ENCODE assay signal across 23 cellular contexts in the genomic region with DNA sequence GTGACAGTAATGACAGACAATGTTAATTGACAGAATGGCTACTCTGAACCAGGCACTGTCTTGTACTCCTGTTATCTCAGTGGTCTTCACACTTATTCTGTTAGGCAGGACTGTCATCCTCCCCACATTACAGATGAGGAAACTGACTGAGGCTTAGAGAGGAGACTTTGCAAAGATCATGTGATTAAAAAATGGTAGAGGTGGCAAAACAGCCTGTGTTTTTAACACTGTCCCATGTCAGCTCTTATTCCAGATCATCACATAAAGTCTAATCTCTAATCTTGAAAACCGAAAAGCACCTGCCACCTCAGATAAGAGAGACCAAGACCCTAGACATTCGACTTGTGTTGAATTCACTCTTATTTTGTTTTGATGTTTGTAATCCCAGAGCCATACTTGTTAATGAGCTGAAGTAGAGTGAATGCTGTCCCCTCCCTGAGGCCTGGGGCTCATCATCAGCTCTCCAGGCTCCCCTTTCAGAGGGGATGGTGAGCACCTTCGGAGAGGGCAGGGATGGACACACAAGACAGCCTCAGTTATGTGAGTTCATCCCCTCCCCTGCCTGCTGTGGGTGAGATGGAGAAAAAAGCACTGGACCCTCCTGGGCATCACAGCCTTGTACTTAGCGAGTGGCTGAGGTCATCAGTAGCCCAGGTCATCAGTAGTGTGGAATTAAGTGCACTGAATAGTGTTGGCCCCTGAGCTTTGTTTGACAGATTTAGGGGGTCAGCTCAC. TPM values are rescaled to one million over a fixed set of nuclear protein-coding genes. Genes with fewer than 3 reads are reported as not detected.
DNase-seq lines count a peak whose midpoint lies in the region; ATAC-seq and TF ChIP-seq lines count a peak whose summit lies in the region.
"Had no signal": no experiment of that assay in that cellular context is flagged by ENCODE, and none has a peak within 500 bp of the region (broad histone marks: within the 10 kb centered on the region; RNA-seq: fewer than 3 reads in every experiment).

No MANE protein-coding gene starts in this region.

- H3K9me2 ChIP-seq in PC-9 (ENCODE audit: insufficient read depth), result no peaks in the 10 kb centered on the region

- BruUV-seq in PC-9 (replicated peaks; lab: Mats Ljungman, UMichigan), result no TSS peak

- TF ChIP-seq CTCF in right atrium auricular region (IDR thresholded peaks at IDR 0.05) (no peak), PC-9 (conservative IDR thresholded peaks at IDR 0.05) (no peak), glutamatergic neuron (IDR thresholded peaks at IDR 0.05; ENCODE audit: partially characterized antibody, unreplicated experiment) (no peak), type B pancreatic cell (conservative IDR thresholded peaks at IDR 0.05) (no peak)

- peak; percentile 42 for DNase-seq in right atrium auricular region (ENCODE audit: low spot score)
- DNase-seq in left cardiac atrium, result no peak
- no peak for DNase-seq in PC-9
- no peak for DNase-seq in glutamatergic neuron
- DNase-seq in type B pancreatic cell (ENCODE audit: extremely low spot score, unreplicated experiment), result no peak
- no peak for DNase-seq in NCI-H82 treated with DMSO at 0.1 percent for 48 hours (lab: John Stamatoyannopoulos, UW; ENCODE audit: unreplicated experiment)
- DNase-seq: activated B cell treated with CpG ODN at 0.5 μM for 24 hours; activated CD8-positive, alpha-beta memory T cell treated with anti-CD3 and anti-CD28 coated beads for 24 hours; activated naive CD4-positive, alpha-beta T cell treated with anti-CD3 and anti-CD28 coated beads for 36 hours; activated T-cell treated with anti-CD3 and anti-CD28 coated beads, Interleukin-2, amount 50 U/mL, for 4 hours; amniotic stem cell; gastrocnemius medialis; Karpas-422; mucosa of descending colon; MV-4-11; NCI-H2171 treated with DMSO at 0.1 percent for 48 hours; NCI-H524; stimulated activated naive CD8-positive, alpha-beta T cell treated with anti-CD3 and anti-CD28 coated beads, Interleukin-15, amount 100 ng/mL, for 72 hours; thyroid gland had no signal

- no peak overlapping the region for H2AFZ ChIP-seq in PC-9

- peaks cover 27% of the 10 kb centered on the region; the same call in 1 of the 2 replicates for H3F3A ChIP-seq in PC-9 (ENCODE audit: insufficient read depth, low read depth)

- H4K20me1 ChIP-seq in PC-9 (ENCODE audit: insufficient read depth), result peaks cover 11% of the 10 kb centered on the region; the same call in 1 of the 2 replicates

- H3K4me1 ChIP-seq in right atrium auricular region (peaks cover 0 to 9% of the 10 kb centered on the region in 2 donors), PC-9 (replicated peaks; ENCODE audit: insufficient read depth) (peaks cover 23% of the 10 kb centered on the region)

- H3K4me2 ChIP-seq in PC-9, result peak overlapping the region; percentile 59; the same call in 1 of the 2 replicates

- H3K27me3 ChIP-seq in right atrium auricular region (no peaks in the 10 kb centered on the region), PC-9 (ENCODE audit: insufficient read depth, low read depth) (no peaks in the 10 kb centered on the region)
- H3K27me3 ChIP-seq: thyroid gland had no signal

- H3K9me3 ChIP-seq in right atrium auricular region (no peaks in the 10 kb centered on the region), PC-9 (ENCODE audit: insufficient read depth, low read depth) (no peaks in the 10 kb centered on the region)
- H3K9me3 ChIP-seq: gastrocnemius medialis, mucosa of descending colon, thyroid gland had no signal

- H3K36me3 ChIP-seq in right atrium auricular region (no peaks in the 10 kb centered on the region), PC-9 (ENCODE audit: low read depth) (peaks cover 27% of the 10 kb centered on the region; the same call in 1 of the 2 replicates)
- H3K36me3 ChIP-seq: gastrocnemius medialis, thyroid gland had no signal

- H3K4me1 Mint-ChIP-seq in glutamatergic neuron (ENCODE audit: low read depth, unreplicated experiment), result peaks cover 39% of the 10 kb centered on the region
- H3K4me1 Mint-ChIP-seq in type B pancreatic cell (ENCODE audit: unreplicated experiment), result peaks cover 42% of the 10 kb centered on the region

- H3K9me3 Mint-ChIP-seq in glutamatergic neuron (ENCODE audit: unreplicated experiment), result peaks cover 4% of the 10 kb centered on the region
- H3K9me3 Mint-ChIP-seq in type B pancreatic cell, result no peaks in the 10 kb centered on the region
- H3K9me3 Mint-ChIP-seq: activated B cell treated with CpG ODN at 0.5 μM for 24 hours; activated naive CD4-positive, alpha-beta T cell treated with anti-CD3 and anti-CD28 coated beads for 36 hours; activated T-cell treated with anti-CD3 and anti-CD28 coated beads, Interleukin-2, amount 50 U/mL, for 4 hours; neural crest cell; stimulated activated naive CD8-positive, alpha-beta T cell treated with anti-CD3 and anti-CD28 coated beads, Interleukin-15, amount 100 ng/mL, for 72 hours had no signal

- H3K27ac ChIP-seq in right atrium auricular region (no peak overlapping the region), PC-9 (peak overlapping the region; percentile 74; the same call in 1 of the 2 replicates)
- H3K27ac ChIP-seq: gastrocnemius medialis, thyroid gland had no signal

- H3K27ac Mint-ChIP-seq in glutamatergic neuron (ENCODE audit: unreplicated experiment) (peak overlapping the region; percentile 76), type B pancreatic cell (peak overlapping the region; percentile 60)
- H3K27ac Mint-ChIP-seq: activated B cell treated with CpG ODN at 0.5 μM for 24 hours; activated naive CD4-positive, alpha-beta T cell treated with anti-CD3 and anti-CD28 coated beads for 36 hours had no signal

- POLR2A ChIA-PET in PC-9 (lab: Charles Lee; ENCODE audit: unreplicated experiment), result no interaction called here

- CTCF ChIA-PET in PC-9 (lab: Charles Lee), result interaction anchor here (0.6 to 0.8 kb wide), 3 partner anchors 430 to 1461 kb away, joined by 3 to 8 read pairs (median 4); no protein-coding TSS in a partner anchor

- no peaks in the 10 kb centered on the region for H3K36me3 Mint-ChIP-seq in glutamatergic neuron (ENCODE audit: unreplicated experiment)
- peaks cover 7% of the 10 kb centered on the region for H3K36me3 Mint-ChIP-seq in type B pancreatic cell

- H3K4me3 ChIP-seq in right atrium auricular region, result no peak overlapping the region
- no peak overlapping the region for H3K4me3 ChIP-seq in PC-9
- H3K4me3 ChIP-seq: gastrocnemius medialis, mucosa of descending colon, thyroid gland had no signal

- no peak overlapping the region for H3K4me3 Mint-ChIP-seq in glutamatergic neuron (ENCODE audit: unreplicated experiment)
- H3K4me3 Mint-ChIP-seq in type B pancreatic cell, result no peak overlapping the region
- H3K4me3 Mint-ChIP-seq: activated B cell treated with CpG ODN at 0.5 μM for 24 hours; activated naive CD4-positive, alpha-beta T cell treated with anti-CD3 and anti-CD28 coated beads for 36 hours; neural crest cell had no signal

- ATAC-seq in left cardiac atrium, result no peak
- no peak for ATAC-seq in HG02970 (IDR thresholded peaks at IDR 0.05; ENCODE audit: low FRiP score, unreplicated experiment)
- no peak for ATAC-seq in HG03457 (IDR thresholded peaks at IDR 0.05; ENCODE audit: unreplicated experiment)
- ATAC-seq: gastrocnemius medialis had no signal

- H3K27me3 Mint-ChIP-seq in glutamatergic neuron (ENCODE audit: unreplicated experiment), result peaks cover 4% of the 10 kb centered on the region
- no peaks in the 10 kb centered on the region for H3K27me3 Mint-ChIP-seq in type B pancreatic cell
- H3K27me3 Mint-ChIP-seq: activated B cell treated with CpG ODN at 0.5 μM for 24 hours; progenitor cell of endocrine pancreas; stimulated activated naive CD8-positive, alpha-beta T cell treated with anti-CD3 and anti-CD28 coated beads, Interleukin-15, amount 100 ng/mL, for 72 hours had no signal

- H3K79me2 ChIP-seq in PC-9 (ENCODE audit: low read depth), result peaks cover 10% of the 10 kb centered on the region

- intact Hi-C loops in left cardiac atrium (cut with DNase I) (loop anchor here in 1 of 2 donors (10.0 kb wide), 1 partner anchor 119 kb away; no protein-coding TSS in a partner anchor), PC-9 (cut with micrococcal nuclease; ENCODE audit: unreplicated experiment) (no loop called here)

RNA-seq across cellular contexts. Expression of gene MTHFD1L, which starts 30.6 kb away (rescaled TPM):
- total RNA-seq in right atrium auricular region (10 to 100 TPM in 1 of 2 donors, 1 to 10 TPM in 1; 4.1 to 12.2 TPM), left cardiac atrium (10 to 100 TPM in 1 of 2 donors, 1 to 10 TPM in 1; 4.8 to 19.7 TPM), PC-9 (2021) (53.3 and 65.8 TPM in 2 replicates), glutamatergic neuron (ENCODE audit: unreplicated experiment) (35.9 TPM), type B pancreatic cell (ENCODE audit: low replicate concordance) (25.3 and 28.1 TPM in 2 replicates)
